21 cellular contexts compared by ENCODE assay signal in genomic region chr14:104765517-104765916, GRCh38. TPM values are rescaled to one million over a fixed set of nuclear protein-coding genes. Genes with fewer than 3 reads are reported as not detected.
DNase-seq lines count a peak whose midpoint lies in the region; ATAC-seq, FAIRE-seq and TF ChIP-seq lines count a peak whose summit lies in the region.
"Had no signal": no experiment of that assay in that cellular context is flagged by ENCODE, and none has a peak within 500 bp of the region (broad histone marks: within the 10 kb centered on the region; RNA-seq: fewer than 3 reads in every experiment).

No MANE protein-coding gene starts in this region.

- peaks cover 9% of the 10 kb centered on the region; the same call in 1 of the 2 replicates for H3F3A ChIP-seq in GM23338 (replicated peaks; ENCODE audit: low read depth)

- H3K4me3 Mint-ChIP-seq in GM23338 (peak overlapping the region; percentile 55), astrocyte (ENCODE audit: unreplicated experiment) (peak overlapping the region; percentile 23), type B pancreatic cell (no peak overlapping the region)
- H3K4me3 Mint-ChIP-seq: CD14-positive monocyte; CD4-positive, alpha-beta memory T cell; HFFc6; IgD-negative memory B cell had no signal

- TF ChIP-seq RAD21 in HepG2 (CRISPR knock-in tag; IDR thresholded peaks at IDR 0.05), result no peak

- WGBS in HepG2 (ENCODE audit: low lambda C conversion rate), result under 1% methylated on average over 3 of the region's 3 CpGs
- 90 to 92% methylated on average over 3 of the region's 3 CpGs for WGBS in upper lobe of left lung, 2 donors

- POLR2A ChIA-PET in HepG2 (lab: Yijun Ruan, JAX), result interaction anchor here (1.6 to 4.1 kb wide), 7 partner anchors 10 to 99 kb away, joined by 5 to 72 read pairs (median 21); partner anchors contain the start of genes CEP170B and SIVA1

- H3K9me3 ChIP-seq in astrocyte (ENCODE audit: insufficient read depth, low read depth, low read length), result no peaks in the 10 kb centered on the region
- H3K9me3 ChIP-seq in HepG2 (ENCODE audit: low read length), result no peaks in the 10 kb centered on the region
- peaks cover 0 to 6% (median 0%) of the 10 kb centered on the region in 4 donors for H3K9me3 ChIP-seq in upper lobe of left lung
- H3K9me3 ChIP-seq in ascending aorta, result no peaks in the 10 kb centered on the region

- H3K79me2 ChIP-seq in GM23338 (replicated peaks; ENCODE audit: insufficient read depth), result no peaks in the 10 kb centered on the region
- H3K79me2 ChIP-seq in astrocyte (ENCODE audit: insufficient read depth, low read length), result no peaks in the 10 kb centered on the region
- H3K79me2 ChIP-seq in HepG2 (ENCODE audit: insufficient read depth, low read length), result peaks cover 69% of the 10 kb centered on the region

- no peak for ATAC-seq in GM23338
- no peak for ATAC-seq in HepG2
- ATAC-seq in GM21390 (IDR thresholded peaks at IDR 0.05; ENCODE audit: unreplicated experiment), result no peak
- no peak for ATAC-seq in upper lobe of left lung (ENCODE audit: low FRiP score in 2 of 2)
- ATAC-seq: HCT116 had no signal

- H3K9me2 ChIP-seq in GM23338 (ENCODE audit: insufficient read depth), result no peaks in the 10 kb centered on the region; the same call in 1 of the 2 replicates

- H3K36me3 Mint-ChIP-seq in GM23338 (ENCODE audit: low read depth), result peaks cover 48% of the 10 kb centered on the region
- peaks cover 17% of the 10 kb centered on the region for H3K36me3 Mint-ChIP-seq in astrocyte (ENCODE audit: low read depth, unreplicated experiment)
- peaks cover 29% of the 10 kb centered on the region for H3K36me3 Mint-ChIP-seq in type B pancreatic cell

- in situ Hi-C loops in HepG2 (cut with HindIII; ENCODE audit: extremely low pct_ligation_motif_present, low pct_unique_long_range_greater_than_20kb), result loop anchor here (5.0 kb wide), 2 partner anchors 57 to 102 kb away; partner anchors contain the start of gene CEP170B

- H3K4me1 Mint-ChIP-seq in GM23338, result peaks cover 26% of the 10 kb centered on the region
- peaks cover 3% of the 10 kb centered on the region for H3K4me1 Mint-ChIP-seq in astrocyte (ENCODE audit: low read depth, unreplicated experiment)
- peaks cover 27% of the 10 kb centered on the region for H3K4me1 Mint-ChIP-seq in type B pancreatic cell (ENCODE audit: unreplicated experiment)

- BruUV-seq in HepG2 (replicated peaks; lab: Mats Ljungman, UMichigan), result no TSS peak

- H2AFZ ChIP-seq in GM23338 (no peak overlapping the region), astrocyte (ENCODE audit: low read depth, low read length) (no peak overlapping the region), HepG2 (ENCODE audit: low read length) (no peak overlapping the region)
- H2AFZ ChIP-seq: GM23248 had no signal

- CTCF ChIA-PET in HepG2 (lab: Yijun Ruan, JAX; ENCODE audit: low intra/inter-chr PET ratio, low total read pairs), result no interaction called here

- H3K9ac ChIP-seq in astrocyte (ENCODE audit: low read length) (no peak overlapping the region), HepG2 (ENCODE audit: insufficient read depth, low read depth, low read length) (peak overlapping the region; percentile 91)
- H3K9ac ChIP-seq: BLaER1, GM23248 had no signal

- H3K27me3 ChIP-seq in GM23338 (ENCODE audit: insufficient read depth) (no peaks in the 10 kb centered on the region), astrocyte (ENCODE audit: insufficient read depth, low read length) (no peaks in the 10 kb centered on the region), HepG2 (ENCODE audit: control insufficient read depth in 1 of 2, insufficient read depth in 2 of 2, low read length in 2 of 2) (no peaks in the 10 kb centered on the region; a peak in 1 of 5 replicates), upper lobe of left lung (no peaks in the 10 kb centered on the region), ascending aorta (no peaks in the 10 kb centered on the region)
- H3K27me3 ChIP-seq: BLaER1 had no signal

- intact Hi-C loops in HepG2 (cut with micrococcal nuclease; ENCODE audit: unreplicated experiment) (no loop called here), ascending aorta (cut with DNase I) (no loop called here)

- H3K4me2 ChIP-seq in GM23338 (no peak overlapping the region), astrocyte (ENCODE audit: low read length) (no peak overlapping the region), HepG2 (ENCODE audit: low read depth, low read length) (peak overlapping the region; percentile 85)
- H3K4me2 ChIP-seq: BLaER1 had no signal

- H3K4me1 ChIP-seq in GM23338 (ENCODE audit: insufficient read depth), result peaks cover 11% of the 10 kb centered on the region
- peaks cover 3% of the 10 kb centered on the region for H3K4me1 ChIP-seq in astrocyte (ENCODE audit: insufficient read depth, low read length)
- H3K4me1 ChIP-seq in HepG2 (ENCODE audit: insufficient read depth, low read length), result peaks cover 60% of the 10 kb centered on the region
- H3K4me1 ChIP-seq in upper lobe of left lung, result peaks cover 7 to 16% (median 14%) of the 10 kb centered on the region in 4 donors
- H3K4me1 ChIP-seq in ascending aorta, result peaks cover 3 to 8% of the 10 kb centered on the region in 2 donors

- no peak overlapping the region for H3K27ac Mint-ChIP-seq in GM23338
- no peak overlapping the region for H3K27ac Mint-ChIP-seq in astrocyte (ENCODE audit: unreplicated experiment)
- no peak overlapping the region for H3K27ac Mint-ChIP-seq in type B pancreatic cell
- H3K27ac Mint-ChIP-seq: CD14-positive monocyte, HFFc6, IgD-negative memory B cell had no signal

- no peak for FAIRE-seq in astrocyte (lab: Jason Lieb, UNC)
- FAIRE-seq in HepG2 (lab: Jason Lieb, UNC), result no peak
- FAIRE-seq: HTR-8/SVneo had no signal

- peaks cover 6% of the 10 kb centered on the region for H3K9me3 Mint-ChIP-seq in GM23338
- H3K9me3 Mint-ChIP-seq in astrocyte (ENCODE audit: unreplicated experiment), result no peaks in the 10 kb centered on the region
- no peaks in the 10 kb centered on the region for H3K9me3 Mint-ChIP-seq in type B pancreatic cell
- H3K9me3 Mint-ChIP-seq: CD4-positive, alpha-beta memory T cell; HFFc6; IgD-negative memory B cell had no signal

- DNase-seq in GM23338 (ENCODE audit: low spot score), result no peak
- no peak for DNase-seq in astrocyte (ENCODE audit: low read depth)
- DNase-seq in HepG2 (ENCODE audit: low spot score), result no peak
- no peak for DNase-seq in type B pancreatic cell (ENCODE audit: extremely low spot score, unreplicated experiment)
- DNase-seq in upper lobe of left lung, result no peak
- no peak for DNase-seq in ascending aorta (ENCODE audit: low spot score in 2 of 2)
- DNase-seq: 8988T; Calu3; CD4-positive, alpha-beta memory T cell; DMS79 treated with DMSO at 0.1 percent for 48 hours; GF-D8; GM23248; H7; HFFc6 had no signal

- no peak overlapping the region for H3K27ac ChIP-seq in GM23338 (ENCODE audit: low read depth)
- no peak overlapping the region for H3K27ac ChIP-seq in astrocyte (ENCODE audit: low read depth, low read length)
- H3K27ac ChIP-seq in HepG2 (ENCODE audit: extremely low read length, insufficient read depth, low read length), result peak overlapping the region; percentile 86
- H3K27ac ChIP-seq in upper lobe of left lung, result no peak overlapping the region
- no peak overlapping the region for H3K27ac ChIP-seq in ascending aorta
- H3K27ac ChIP-seq: BLaER1, GM23248, HL-60 had no signal

- H4K20me1 ChIP-seq in GM23338 (replicated peaks; ENCODE audit: insufficient read depth) (0 out of 2 replicates have a peak, but pooled peaks cover 6% of the 10 kb centered on the region), astrocyte (ENCODE audit: insufficient read depth, low read length) (peaks cover 21% of the 10 kb centered on the region), HepG2 (ENCODE audit: insufficient read depth, low read length) (peaks cover 41% of the 10 kb centered on the region)

- H3K4me3 ChIP-seq in GM23338, result no peak overlapping the region
- no peak overlapping the region for H3K4me3 ChIP-seq in astrocyte (ENCODE audit: insufficient read depth, low read depth, low read length)
- peak overlapping the region; percentile 74 to 81 (median 75) for H3K4me3 ChIP-seq in HepG2 (replicated peaks in 1 of 3; ENCODE audit: insufficient read depth in 1 of 3, low read depth in 2 of 3, low read length in 3 of 3)
- no peak overlapping the region for H3K4me3 ChIP-seq in upper lobe of left lung
- no peak overlapping the region for H3K4me3 ChIP-seq in ascending aorta
- H3K4me3 ChIP-seq: BLaER1, GM23248 had no signal

- no peak for TF ChIP-seq CTCF in GM23338 (conservative IDR thresholded peaks at IDR 0.05; ENCODE audit: low read depth in 2 of 2)
- TF ChIP-seq CTCF in astrocyte (IDR thresholded peaks at IDR 0.05; ENCODE audit: insufficient read depth, low read depth, low read length), result no peak
- TF ChIP-seq CTCF in HepG2 (CRISPR knock-in tag; IDR thresholded peaks at IDR 0.05), result no peak
- no peak for TF ChIP-seq CTCF in type B pancreatic cell (conservative IDR thresholded peaks at IDR 0.05)
- no peak for TF ChIP-seq CTCF in upper lobe of left lung (IDR thresholded peaks at IDR 0.05)
- no peak for TF ChIP-seq CTCF in ascending aorta (IDR thresholded peaks at IDR 0.05)

- TF ChIP-seq POLR2A in HepG2 (IDR thresholded peaks at IDR 0.05; ENCODE audit: insufficient read depth in 1 of 2, low read depth in 2 of 2, low read length in 2 of 2) (no peak), upper lobe of left lung (IDR thresholded peaks at IDR 0.05) (no peak)

- H3K27me3 Mint-ChIP-seq in GM23338 (ENCODE audit: insufficient read depth, low read depth, poor library complexity) (peaks cover 5% of the 10 kb centered on the region), astrocyte (ENCODE audit: low read depth, unreplicated experiment) (no peaks in the 10 kb centered on the region), type B pancreatic cell (no peaks in the 10 kb centered on the region)
- H3K27me3 Mint-ChIP-seq: CD4-positive, alpha-beta memory T cell; IgD-negative memory B cell had no signal

- no peak for TF ChIP-seq EP300 in HepG2 (IDR thresholded peaks at IDR 0.05; ENCODE audit: low read depth in 2 of 2, low read length in 2 of 2)
- TF ChIP-seq EP300 in HepG2 (CRISPR knock-in tag; IDR thresholded peaks at IDR 0.05; ENCODE audit: borderline replicate concordance), result no peak
- TF ChIP-seq EP300 in upper lobe of left lung (IDR thresholded peaks at IDR 0.05), result no peak

- no peaks in the 10 kb centered on the region for H3K36me3 ChIP-seq in GM23338 (ENCODE audit: insufficient read depth)
- peaks cover 2% of the 10 kb centered on the region for H3K36me3 ChIP-seq in astrocyte (ENCODE audit: insufficient read depth, low read length)
- peaks cover 2 to 19% of the 10 kb centered on the region in 2 experiments; a peak in 3 of 5 replicates for H3K36me3 ChIP-seq in HepG2 (replicated peaks in 1 of 2; ENCODE audit: control insufficient read depth in 1 of 2, insufficient read depth in 2 of 2, low read length in 2 of 2)
- H3K36me3 ChIP-seq in upper lobe of left lung, result peaks cover 0 to 20% (median 13%) of the 10 kb centered on the region in 4 donors
- peaks cover 11 to 19% of the 10 kb centered on the region in 2 donors for H3K36me3 ChIP-seq in ascending aorta

RNA-seq across cellular contexts. Expression of gene SIVA1, which starts 12.6 kb away (rescaled TPM):
- 381 and 392 TPM in 2 replicates for total RNA-seq in GM23338 (2014; rRNA removed; shearing (Covaris generic))
- polyA plus RNA-seq in GM23338 (2016; fragmentation: Nextera tagmentation; extraction: Ambion mirVana) (215 and 225 TPM in 2 replicates), HepG2 (2011; rRNA removed) (123 and 142 TPM in 2 replicates)
- total RNA-seq in astrocyte (46.4 and 51.0 TPM in 2 replicates), HepG2 (2016; rRNA removed; fragmentation: Illumina TruSeq; extraction: Trizol) (153 and 186 TPM in 2 replicates), type B pancreatic cell (ENCODE audit: low replicate concordance) (65.7 and 90.1 TPM in 2 replicates), upper lobe of left lung (100 to 1,000 TPM in 2 of 6 donors, 10 to 100 TPM in 4; 72.3 to 241 (median 91.0) TPM), ascending aorta (410 TPM)
- total RNA-seq in HepG2 (2016; cell fraction: cytosol; rRNA removed; fragmentation: Illumina TruSeq; extraction: Trizol; ENCODE audit: low read depth), result 171 and 229 TPM in 2 replicates
- total RNA-seq in HepG2 (2016; cell fraction: insoluble cytoplasmic fraction; rRNA removed; fragmentation: Illumina TruSeq; extraction: Trizol), result 166 and 191 TPM in 2 replicates
- total RNA-seq in HepG2 (2016; cell fraction: membrane; rRNA removed; fragmentation: Illumina TruSeq; extraction: Trizol), result 186 and 219 TPM in 2 replicates
- 86.2 and 101 TPM in 2 replicates for total RNA-seq in HepG2 (2016; cell fraction: nucleus; rRNA removed; fragmentation: Illumina TruSeq; extraction: Trizol)
- polyA plus RNA-seq in HepG2 (2011; cell fraction: cytosol; rRNA removed), result 108 and 239 TPM in 2 replicates
- 125 and 162 TPM in 2 replicates for polyA plus RNA-seq in HepG2 (2011; cell fraction: nucleus; rRNA removed)
- 61.3 and 68.1 TPM in 2 replicates for polyA plus RNA-seq in HepG2 (2012)
- 162 and 202 TPM in 2 replicates for polyA plus RNA-seq in HepG2 (2016; cell fraction: cytosol; fragmentation: Illumina TruSeq; extraction: Trizol; ENCODE audit: low read depth)
- polyA plus RNA-seq in HepG2 (2016; cell fraction: insoluble cytoplasmic fraction; fragmentation: Illumina TruSeq; extraction: Trizol; ENCODE audit: low read depth), result 128 and 130 TPM in 2 replicates
- 134 and 168 TPM in 2 replicates for polyA plus RNA-seq in HepG2 (2016; cell fraction: membrane; fragmentation: Illumina TruSeq; extraction: Trizol; ENCODE audit: low read depth)
- 129 and 133 TPM in 2 replicates for polyA plus RNA-seq in HepG2 (2016; cell fraction: nucleus; fragmentation: Illumina TruSeq; extraction: Trizol; ENCODE audit: insufficient read depth, low read depth)
- 49.5 and 64.5 TPM in 2 replicates for polyA minus RNA-seq in HepG2 (2011; rRNA and poly(A)+ RNA removed; ENCODE audit: low replicate concordance)
- polyA minus RNA-seq in HepG2 (2011; cell fraction: cytosol; rRNA and poly(A)+ RNA removed), result 22.7 and 31.5 TPM in 2 replicates
- 17.3 and 18.4 TPM in 2 replicates for polyA minus RNA-seq in HepG2 (2011; cell fraction: nucleus; rRNA and poly(A)+ RNA removed)

RNA-seq across cellular contexts. Expression of gene AKT1, which starts 30.0 kb away (rescaled TPM):
- 74.3 and 78.7 TPM in 2 replicates for total RNA-seq in GM23338 (2014; rRNA removed; shearing (Covaris generic))
- polyA plus RNA-seq in GM23338 (2016; fragmentation: Nextera tagmentation; extraction: Ambion mirVana) (19.2 and 23.7 TPM in 2 replicates), HepG2 (2011; rRNA removed) (116 and 135 TPM in 2 replicates)
- total RNA-seq in astrocyte (148 and 155 TPM in 2 replicates), HepG2 (2016; rRNA removed; fragmentation: Illumina TruSeq; extraction: Trizol) (85.7 and 96.2 TPM in 2 replicates), type B pancreatic cell (ENCODE audit: low replicate concordance) (102 and 123 TPM in 2 replicates), upper lobe of left lung (100 to 1,000 TPM; 122 to 283 (median 191) TPM), ascending aorta (112 TPM)
- 66.8 and 84.2 TPM in 2 replicates for total RNA-seq in HepG2 (2016; cell fraction: cytosol; rRNA removed; fragmentation: Illumina TruSeq; extraction: Trizol; ENCODE audit: low read depth)
- 76.8 and 97.9 TPM in 2 replicates for total RNA-seq in HepG2 (2016; cell fraction: insoluble cytoplasmic fraction; rRNA removed; fragmentation: Illumina TruSeq; extraction: Trizol)
- 171 and 190 TPM in 2 replicates for total RNA-seq in HepG2 (2016; cell fraction: membrane; rRNA removed; fragmentation: Illumina TruSeq; extraction: Trizol)
- total RNA-seq in HepG2 (2016; cell fraction: nucleus; rRNA removed; fragmentation: Illumina TruSeq; extraction: Trizol), result 48.2 and 57.1 TPM in 2 replicates
- 114 and 136 TPM in 2 replicates for polyA plus RNA-seq in HepG2 (2011; cell fraction: cytosol; rRNA removed)
- polyA plus RNA-seq in HepG2 (2011; cell fraction: nucleus; rRNA removed), result 362 and 435 TPM in 2 replicates
- 58.6 and 80.7 TPM in 2 replicates for polyA plus RNA-seq in HepG2 (2012)
- 81.6 and 107 TPM in 2 replicates for polyA plus RNA-seq in HepG2 (2016; cell fraction: cytosol; fragmentation: Illumina TruSeq; extraction: Trizol; ENCODE audit: low read depth)
- 105 and 119 TPM in 2 replicates for polyA plus RNA-seq in HepG2 (2016; cell fraction: insoluble cytoplasmic fraction; fragmentation: Illumina TruSeq; extraction: Trizol; ENCODE audit: low read depth)
- 182 and 194 TPM in 2 replicates for polyA plus RNA-seq in HepG2 (2016; cell fraction: membrane; fragmentation: Illumina TruSeq; extraction: Trizol; ENCODE audit: low read depth)
- 146 and 159 TPM in 2 replicates for polyA plus RNA-seq in HepG2 (2016; cell fraction: nucleus; fragmentation: Illumina TruSeq; extraction: Trizol; ENCODE audit: insufficient read depth, low read depth)
- 159 and 183 TPM in 2 replicates for polyA minus RNA-seq in HepG2 (2011; rRNA and poly(A)+ RNA removed; ENCODE audit: low replicate concordance)
- polyA minus RNA-seq in HepG2 (2011; cell fraction: cytosol; rRNA and poly(A)+ RNA removed), result 76.1 and 78.3 TPM in 2 replicates
- polyA minus RNA-seq in HepG2 (2011; cell fraction: nucleus; rRNA and poly(A)+ RNA removed), result 46.7 and 48.0 TPM in 2 replicates

RNA-seq across cellular contexts. Expression of gene ZBTB42, which starts 35.4 kb away (rescaled TPM):
- total RNA-seq in GM23338 (2014; rRNA removed; shearing (Covaris generic)), result 4.4 and 7.5 TPM in 2 replicates
- 0.66 and 0.70 TPM in 2 replicates for polyA plus RNA-seq in GM23338 (2016; fragmentation: Nextera tagmentation; extraction: Ambion mirVana)
- total RNA-seq in astrocyte, result 6.6 and 6.9 TPM in 2 replicates
- total RNA-seq in HepG2 (2016; rRNA removed; fragmentation: Illumina TruSeq; extraction: Trizol), result 3.2 and 4.2 TPM in 2 replicates
- 1.2 and 1.6 TPM in 2 replicates for total RNA-seq in HepG2 (2016; cell fraction: cytosol; rRNA removed; fragmentation: Illumina TruSeq; extraction: Trizol; ENCODE audit: low read depth)
- 2.4 and 3.9 TPM in 2 replicates for total RNA-seq in HepG2 (2016; cell fraction: insoluble cytoplasmic fraction; rRNA removed; fragmentation: Illumina TruSeq; extraction: Trizol)
- total RNA-seq in HepG2 (2016; cell fraction: membrane; rRNA removed; fragmentation: Illumina TruSeq; extraction: Trizol), result 4.3 and 4.4 TPM in 2 replicates
- 3.6 and 4.2 TPM in 2 replicates for total RNA-seq in HepG2 (2016; cell fraction: nucleus; rRNA removed; fragmentation: Illumina TruSeq; extraction: Trizol)
- polyA plus RNA-seq in HepG2 (2011; rRNA removed), result 2.8 and 4.0 TPM in 2 replicates
- 3.7 and 4.3 TPM in 2 replicates for polyA plus RNA-seq in HepG2 (2011; cell fraction: cytosol; rRNA removed)
- 7.2 and 7.5 TPM in 2 replicates for polyA plus RNA-seq in HepG2 (2011; cell fraction: nucleus; rRNA removed)
- polyA plus RNA-seq in HepG2 (2012), result 3.6 and 4.3 TPM in 2 replicates
- polyA plus RNA-seq in HepG2 (2016; cell fraction: cytosol; fragmentation: Illumina TruSeq; extraction: Trizol; ENCODE audit: low read depth), result 1.0 and 1.1 TPM in 2 replicates
- 2.3 and 2.7 TPM in 2 replicates for polyA plus RNA-seq in HepG2 (2016; cell fraction: insoluble cytoplasmic fraction; fragmentation: Illumina TruSeq; extraction: Trizol; ENCODE audit: low read depth)
- polyA plus RNA-seq in HepG2 (2016; cell fraction: membrane; fragmentation: Illumina TruSeq; extraction: Trizol; ENCODE audit: low read depth), result 3.4 and 3.5 TPM in 2 replicates
- polyA plus RNA-seq in HepG2 (2016; cell fraction: nucleus; fragmentation: Illumina TruSeq; extraction: Trizol; ENCODE audit: insufficient read depth, low read depth), result 2.8 and 3.1 TPM in 2 replicates
- polyA minus RNA-seq in HepG2 (2011; rRNA and poly(A)+ RNA removed; ENCODE audit: low replicate concordance), result 6.6 and 17.0 TPM in 2 replicates
- 6.2 and 8.1 TPM in 2 replicates for polyA minus RNA-seq in HepG2 (2011; cell fraction: cytosol; rRNA and poly(A)+ RNA removed)
- 8.2 TPM in 2 replicates for polyA minus RNA-seq in HepG2 (2011; cell fraction: nucleus; rRNA and poly(A)+ RNA removed)
- 6.6 and 11.5 TPM in 2 replicates for total RNA-seq in type B pancreatic cell (ENCODE audit: low replicate concordance)
- 10 to 100 TPM; 13.9 to 24.8 (median 20.9) TPM for total RNA-seq in upper lobe of left lung
- total RNA-seq in ascending aorta, result 23.5 TPM

RNA-seq across cellular contexts. Expression of gene ADSS1, which starts 41.5 kb away (rescaled TPM):
- 4.3 and 11.6 TPM in 2 replicates for total RNA-seq in GM23338 (2014; rRNA removed; shearing (Covaris generic))
- polyA plus RNA-seq in GM23338 (2016; fragmentation: Nextera tagmentation; extraction: Ambion mirVana), result 9.5 and 12.4 TPM in 2 replicates
- 4.4 and 5.8 TPM in 2 replicates for total RNA-seq in astrocyte
- 0.98 and 1.0 TPM in 2 replicates for total RNA-seq in HepG2 (2016; rRNA removed; fragmentation: Illumina TruSeq; extraction: Trizol)
- 0.81 and 1.1 TPM in 2 replicates for total RNA-seq in HepG2 (2016; cell fraction: cytosol; rRNA removed; fragmentation: Illumina TruSeq; extraction: Trizol; ENCODE audit: low read depth)
- 0.56 and 1.3 TPM in 2 replicates for total RNA-seq in HepG2 (2016; cell fraction: insoluble cytoplasmic fraction; rRNA removed; fragmentation: Illumina TruSeq; extraction: Trizol)
- total RNA-seq in HepG2 (2016; cell fraction: membrane; rRNA removed; fragmentation: Illumina TruSeq; extraction: Trizol), result 1.6 and 1.9 TPM in 2 replicates
- 1.3 and 1.5 TPM in 2 replicates for total RNA-seq in HepG2 (2016; cell fraction: nucleus; rRNA removed; fragmentation: Illumina TruSeq; extraction: Trizol)
- polyA plus RNA-seq in HepG2 (2011; rRNA removed), result 36.7 and 45.2 TPM in 2 replicates
- polyA plus RNA-seq in HepG2 (2011; cell fraction: cytosol; rRNA removed), result 20.7 and 22.4 TPM in 2 replicates
- 219 and 230 TPM in 2 replicates for polyA plus RNA-seq in HepG2 (2011; cell fraction: nucleus; rRNA removed)
- 37.3 and 46.9 TPM in 2 replicates for polyA plus RNA-seq in HepG2 (2012)
- 0.70 and 1.5 TPM in 2 replicates for polyA plus RNA-seq in HepG2 (2016; cell fraction: cytosol; fragmentation: Illumina TruSeq; extraction: Trizol; ENCODE audit: low read depth)
- polyA plus RNA-seq in HepG2 (2016; cell fraction: insoluble cytoplasmic fraction; fragmentation: Illumina TruSeq; extraction: Trizol; ENCODE audit: low read depth), result 1.3 and 2.2 TPM in 2 replicates
- 1.5 and 2.0 TPM in 2 replicates for polyA plus RNA-seq in HepG2 (2016; cell fraction: membrane; fragmentation: Illumina TruSeq; extraction: Trizol; ENCODE audit: low read depth)
- polyA plus RNA-seq in HepG2 (2016; cell fraction: nucleus; fragmentation: Illumina TruSeq; extraction: Trizol; ENCODE audit: insufficient read depth, low read depth), result 3.7 and 4.4 TPM in 2 replicates
- polyA minus RNA-seq in HepG2 (2011; rRNA and poly(A)+ RNA removed; ENCODE audit: low replicate concordance), result 12.3 and 14.1 TPM in 2 replicates
- polyA minus RNA-seq in HepG2 (2011; cell fraction: cytosol; rRNA and poly(A)+ RNA removed), result 6.8 and 7.6 TPM in 2 replicates
- 30.6 and 31.2 TPM in 2 replicates for polyA minus RNA-seq in HepG2 (2011; cell fraction: nucleus; rRNA and poly(A)+ RNA removed)
- 3.2 and 6.9 TPM in 2 replicates for total RNA-seq in type B pancreatic cell (ENCODE audit: low replicate concordance)
- 10 to 100 TPM in 1 of 6 donors, 1 to 10 TPM in 5; 4.9 to 34.6 (median 6.2) TPM for total RNA-seq in upper lobe of left lung
- total RNA-seq in ascending aorta, result 30.2 TPM
- polyA plus RNA-seq: IgD-negative memory B cell had no signal

Comparison
In these comparisons a context has a peak if more than half of its experiments do, and no peak if none do; other contexts are left out.
1. H3K4me3 ChIP-seq: peak in HepG2 (3 of 3); none in GM23338 (single experiment), astrocyte (single experiment), upper lobe of left lung (0 of 4) and ascending aorta (0 of 2).